Comparison of ENCODE assay signal across 19 cellular contexts in the genomic region with DNA sequence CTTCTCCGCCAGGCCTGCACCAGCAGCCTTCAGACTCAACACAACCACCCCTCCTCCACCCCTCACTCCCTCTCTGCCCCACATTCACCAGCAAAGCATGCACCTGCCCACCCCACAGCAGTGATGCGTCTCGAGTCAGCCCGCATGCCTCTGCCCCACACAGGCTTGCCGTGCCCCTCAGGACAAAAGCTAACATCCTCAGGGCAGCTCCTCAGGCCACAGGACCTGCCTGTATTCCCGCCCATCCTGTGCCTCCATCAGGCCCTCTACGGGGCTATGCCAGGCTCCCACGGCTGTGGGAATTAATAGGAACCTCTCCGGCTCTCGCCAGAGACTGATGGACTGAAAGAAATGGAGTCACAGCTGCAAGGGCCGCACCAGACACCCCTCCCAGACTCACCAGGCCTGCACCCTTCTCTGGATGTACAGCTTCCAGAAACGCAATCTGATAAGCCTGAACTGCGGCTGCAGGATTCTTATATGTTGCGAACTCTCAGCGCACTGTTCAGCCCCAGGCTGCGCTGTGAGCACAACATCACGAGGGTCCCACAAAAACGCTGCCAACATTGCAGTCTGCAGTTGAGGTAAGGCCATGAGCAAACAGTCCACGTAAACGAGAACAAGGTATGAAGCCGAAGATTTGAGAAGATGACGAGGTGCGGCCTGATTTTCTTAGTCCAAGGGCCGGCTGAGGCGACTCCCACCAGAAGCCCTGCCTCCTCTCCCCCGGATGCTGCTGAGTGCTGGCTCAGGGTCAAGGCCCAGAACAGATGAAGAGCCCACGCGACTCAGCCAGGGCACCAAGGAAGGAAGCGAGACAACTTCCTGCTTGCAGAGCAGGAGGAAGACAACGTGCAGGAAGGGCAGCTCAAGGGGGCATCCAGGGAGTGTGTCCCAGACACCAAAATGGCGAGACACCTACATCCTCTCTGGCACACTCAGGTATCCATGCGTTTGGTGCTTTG.
DNase-seq lines count a peak whose midpoint lies in the region; ATAC-seq and TF ChIP-seq lines count a peak whose summit lies in the region.
"Had no signal": no experiment of that assay in that cellular context is flagged by ENCODE, and none has a peak within 500 bp of the region (broad histone marks: within the 10 kb centered on the region; RNA-seq: fewer than 3 reads in every experiment).

No MANE protein-coding gene starts in this region.

- H3K4me1 Mint-ChIP-seq in H9 (peaks cover 18 to 30% of the 10 kb centered on the region in 2 experiments), T-helper 17 cell (peaks cover 6% of the 10 kb centered on the region)
- H3K4me1 Mint-ChIP-seq: memory B cell had no signal

- no peak overlapping the region for H3K27ac ChIP-seq in H9 (ENCODE audit: insufficient read length, low read depth, low read length)
- H3K27ac ChIP-seq in layer of hippocampus (ENCODE audit: low read depth, low read length): peak overlapping the region; percentile 4
- no peak overlapping the region for H3K27ac ChIP-seq in tibial nerve
- H3K27ac ChIP-seq: adrenal gland, parathyroid adenoma, testis had no signal

- no peak overlapping the region for H3K4me3 ChIP-seq in AG10803 (ENCODE audit: low read length)
- H3K4me3 ChIP-seq in tibial nerve: no peak overlapping the region
- H3K4me3 ChIP-seq: adrenal gland, testis had no signal

- H3K27me3 ChIP-seq in H9 (ENCODE audit: insufficient read depth, low read length) (no peaks in the 10 kb centered on the region), layer of hippocampus (ENCODE audit: control insufficient read depth, insufficient read depth, low read length) (no peaks in the 10 kb centered on the region), tibial nerve (no peaks in the 10 kb centered on the region)
- H3K27me3 ChIP-seq: adrenal gland, testis had no signal

- H3K18ac ChIP-seq in H9 (ENCODE audit: insufficient read length, low read depth, low read length): no peak overlapping the region

- H3K23me2 ChIP-seq in H9 (ENCODE audit: insufficient read length, low read depth, low read length, poor library complexity, severe bottlenecking): no peaks in the 10 kb centered on the region

- H3K79me2 ChIP-seq in H9 (ENCODE audit: insufficient read depth, low read length): no peaks in the 10 kb centered on the region
- H3K79me2 ChIP-seq: parathyroid adenoma had no signal

- H3K27me3 Mint-ChIP-seq in H9 (ENCODE audit: low read depth): no peaks in the 10 kb centered on the region
- no peaks in the 10 kb centered on the region for H3K27me3 Mint-ChIP-seq in T-helper 17 cell
- H3K27me3 Mint-ChIP-seq: memory B cell had no signal

- H3T11ph ChIP-seq in H9 (ENCODE audit: low read length): no peak overlapping the region

- H3K23ac ChIP-seq in H9 (ENCODE audit: insufficient read length, low read depth, low read length): no peak overlapping the region

- DNase-seq in AG10803 (ENCODE audit: low read depth) (peak; percentile 9), H9 (no peak), T-helper 17 cell (no peak), NCI-H128 (lab: John Stamatoyannopoulos, UW; ENCODE audit: unreplicated experiment) (no peak), CD1c-positive myeloid dendritic cell (ENCODE audit: extremely low spot score) (no peak), tibial nerve (ENCODE audit: low spot score in 2 of 2) (no peak)
- DNase-seq in stimulated activated CD4-positive, alpha-beta T cell treated with anti-CD3 and anti-CD28 coated beads, Interleukin-4, amount 100 ng/mL, for 4 hours: no peak
- DNase-seq: activated CD4-positive, alpha-beta T cell treated with anti-CD3 and anti-CD28 coated beads, Interleukin-2, amount 50 U/mL, for 1 hour; activated T-cell treated with anti-CD3 and anti-CD28 coated beads, Interleukin-2, amount 50 U/mL, for 72 hours; DMS153; NCI-H146; NCI-H510A treated with DMSO at 0.1 percent for 48 hours; stimulated activated CD4-positive, alpha-beta T cell treated with anti-CD3 and anti-CD28 coated beads, Interleukin-12 subunit alpha, Interleukin-12 subunit beta, amount 100 ng/mL, for 4 hours; testis had no signal

- no peak overlapping the region for H4K5ac ChIP-seq in H9 (ENCODE audit: insufficient read length, low read depth, low read length)

- no peak for TF ChIP-seq CTCF in AG10803 (conservative IDR thresholded peaks at IDR 0.05; ENCODE audit: low read length)
- TF ChIP-seq CTCF in H9 (conservative IDR thresholded peaks at IDR 0.05): no peak
- TF ChIP-seq CTCF in tibial nerve (IDR thresholded peaks at IDR 0.05): no peak

- no peaks in the 10 kb centered on the region for H3K9me3 Mint-ChIP-seq in H9
- H3K9me3 Mint-ChIP-seq: activated T-cell treated with anti-CD3 and anti-CD28 coated beads, Interleukin-2, amount 50 U/mL, for 72 hours; memory B cell had no signal

- no peak overlapping the region for H2BK15ac ChIP-seq in H9 (ENCODE audit: low read depth, low read length)

- WGBS in H9 (ENCODE audit: extremely low coverage, insufficient read length, low lambda C conversion rate): no CpG with 5 or more reads among the region's 32 CpGs
- WGBS in tibial nerve, 2 donors: 79 to 81% methylated on average over 31 to 32 of the region's 32 CpGs

- H3K4me2 ChIP-seq in H9 (ENCODE audit: insufficient read depth, insufficient read length, low read length): no peak overlapping the region

- H3K9me3 ChIP-seq in H9 (ENCODE audit: control insufficient read depth, low read depth, low read length): no peaks in the 10 kb centered on the region
- no peaks in the 10 kb centered on the region for H3K9me3 ChIP-seq in T-helper 17 cell (ENCODE audit: control insufficient read depth, low read length, poor library complexity, severe bottlenecking)
- no peaks in the 10 kb centered on the region for H3K9me3 ChIP-seq in tibial nerve
- H3K9me3 ChIP-seq: adrenal gland, testis had no signal

- H2BK20ac ChIP-seq in H9 (ENCODE audit: low read depth, low read length, poor library complexity, severe bottlenecking): no peak overlapping the region

- H4K91ac ChIP-seq in H9 (ENCODE audit: insufficient read length, low read depth, low read length): no peak overlapping the region

- no peak overlapping the region for H2BK5ac ChIP-seq in H9 (ENCODE audit: insufficient read length, low read length)

- no peaks in the 10 kb centered on the region for H3K79me1 ChIP-seq in H9 (ENCODE audit: insufficient read depth, low read depth, low read length, poor library complexity, severe bottlenecking)

- H3K36me3 ChIP-seq in tibial nerve: peaks cover 0 to 74% (median 0%) of the 10 kb centered on the region in 3 donors

- H4K8ac ChIP-seq in H9 (replicated peaks; ENCODE audit: insufficient read length, low read depth, low read length): no peak overlapping the region

- no peak overlapping the region for H3K14ac ChIP-seq in H9 (ENCODE audit: insufficient read depth, low read length)

- no peak overlapping the region for H2AFZ ChIP-seq in H9 (ENCODE audit: low read length)
- H2AFZ ChIP-seq: parathyroid adenoma had no signal

- no peak for TF ChIP-seq POLR2A in tibial nerve (IDR thresholded peaks at IDR 0.05)

- H3K56ac ChIP-seq in H9 (ENCODE audit: insufficient read length, low read depth, low read length): no peak overlapping the region

- no peak overlapping the region for H2AK5ac ChIP-seq in H9 (ENCODE audit: insufficient read length, low read length)

- H2BK12ac ChIP-seq in H9 (ENCODE audit: insufficient read length, low read depth, low read length): no peak overlapping the region

- H3K36me3 Mint-ChIP-seq in H9 (ENCODE audit: insufficient read depth in 1 of 3, low read depth in 3 of 3) (peaks cover 4 to 16% (median 5%) of the 10 kb centered on the region in 3 experiments; a peak in 6 of 7 replicates), T-helper 17 cell (ENCODE audit: low read depth) (peaks cover 5% of the 10 kb centered on the region)

- H3K4ac ChIP-seq in H9 (ENCODE audit: low read depth, low read length): no peak overlapping the region

- H3K4me1 ChIP-seq in H9 (ENCODE audit: insufficient read depth, low read length) (peaks cover 4% of the 10 kb centered on the region; the same call in 1 of the 2 replicates), tibial nerve (peaks cover 0 to 33% (median 0%) of the 10 kb centered on the region in 4 donors)
- H3K4me1 ChIP-seq: parathyroid adenoma had no signal

- ATAC-seq in T-helper 17 cell: no peak
- ATAC-seq: activated T-cell treated with anti-CD3 and anti-CD28 coated beads, Interleukin-2, amount 50 U/mL, for 72 hours; esophagus mucosa had no signal

- H3K27ac Mint-ChIP-seq in H9: peak overlapping the region; percentile 76 to 94 (median 92); a peak in 5 of 7 replicates
- peak overlapping the region; percentile 29 for H3K27ac Mint-ChIP-seq in T-helper 17 cell
- H3K27ac Mint-ChIP-seq: activated T-cell treated with anti-CD3 and anti-CD28 coated beads, Interleukin-2, amount 50 U/mL, for 72 hours; memory B cell had no signal

- no peak for TF ChIP-seq EP300 in tibial nerve (IDR thresholded peaks at IDR 0.05)

- no peak overlapping the region for H2BK120ac ChIP-seq in H9 (ENCODE audit: low read depth, low read length, poor library complexity, severe bottlenecking)

- H4K20me1 ChIP-seq in H9 (ENCODE audit: control insufficient read depth, insufficient read depth, insufficient read length): no peaks in the 10 kb centered on the region

- H3K4me3 Mint-ChIP-seq in H9 (peak overlapping the region in 1 of 2 experiments; percentile 27; a peak in 1 of 5 replicates), T-helper 17 cell (no peak overlapping the region)
- H3K4me3 Mint-ChIP-seq: activated T-cell treated with anti-CD3 and anti-CD28 coated beads, Interleukin-2, amount 50 U/mL, for 72 hours; memory B cell had no signal

- no peak overlapping the region for H3K9ac ChIP-seq in H9 (ENCODE audit: extremely low read depth, insufficient read length, low read length)
- H3K9ac ChIP-seq: parathyroid adenoma had no signal
